In genomic region chr15:44727462-44728231, GRCh38 we compare ENCODE assay signal across 8 cellular contexts. TPM values are rescaled to one million over a fixed set of nuclear protein-coding genes. Genes with fewer than 3 reads are reported as not detected.
A peak's percentile ranks its signal among the peaks of the same experiment; 100 is the strongest.
DNase-seq lines count a peak whose midpoint lies in the region; ATAC-seq and TF ChIP-seq lines count a peak whose summit lies in the region.

No MANE protein-coding gene starts in this region.

- H3K27me3 ChIP-seq in Loucy (ENCODE audit: insufficient read depth, low read length, poor library complexity, severe bottlenecking) (no peaks in the 10 kb centered on the region), colonic mucosa (no peaks in the 10 kb centered on the region), neural progenitor cell (peaks cover 33% of the 10 kb centered on the region)

- no peak for ATAC-seq in HG03571 (IDR thresholded peaks at IDR 0.05; ENCODE audit: unreplicated experiment)
- no peak for ATAC-seq in HG02798 (IDR thresholded peaks at IDR 0.05; ENCODE audit: poor library complexity, unreplicated experiment)

- H3K36me3 Mint-ChIP-seq in CD14-positive monocyte: peaks cover 8 to 16% of the 10 kb centered on the region in 2 donors
- H3K36me3 Mint-ChIP-seq in neural progenitor cell: peaks cover 12% of the 10 kb centered on the region

- peak overlapping the region; percentile 89 for H3K4me2 ChIP-seq in Loucy (ENCODE audit: low read depth, low read length, poor library complexity, severe bottlenecking)
- no peak overlapping the region for H3K4me2 ChIP-seq in neural progenitor cell

- H3K36me3 ChIP-seq in Loucy (ENCODE audit: insufficient read depth, low read length): no peaks in the 10 kb centered on the region
- no peaks in the 10 kb centered on the region for H3K36me3 ChIP-seq in colonic mucosa
- H3K36me3 ChIP-seq in neural progenitor cell: no peaks in the 10 kb centered on the region

- H3K4me1 Mint-ChIP-seq in CD14-positive monocyte (peaks cover 66% of the 10 kb centered on the region), neural progenitor cell (peaks cover 22% of the 10 kb centered on the region)

- H3K9me2 ChIP-seq in Loucy (replicated peaks; ENCODE audit: low read depth, low read length): no peaks in the 10 kb centered on the region

- intact Hi-C loops in CD14-positive monocyte (cut with micrococcal nuclease): loop anchor here (2.0 to 10.0 kb wide), 3 partner anchors 15 to 727 kb away; partner anchors contain the start of genes B2M (in 1 of the 2) and PATL2 (in 1 of the 2)
- intact Hi-C loops in colonic mucosa (cut with DNase I): loop anchor here (1.0 kb wide), 1 partner anchor 15 kb away; no protein-coding TSS in a partner anchor

- H3F3A ChIP-seq in Loucy (ENCODE audit: low read depth) (peaks cover 6% of the 10 kb centered on the region), neural progenitor cell (ENCODE audit: low read depth) (peaks cover 18% of the 10 kb centered on the region)

- H3K9me3 Mint-ChIP-seq in CD14-positive monocyte: peaks cover 0 to 3% (median 0%) of the 10 kb centered on the region in 7 donors
- no peaks in the 10 kb centered on the region for H3K9me3 Mint-ChIP-seq in neural progenitor cell

- H3K4me3 Mint-ChIP-seq in CD14-positive monocyte (peak overlapping the region in 1 of 2 donors; percentile 39), neural progenitor cell (peak overlapping the region; percentile 58)

- H4K20me1 ChIP-seq in Loucy (ENCODE audit: insufficient read depth, low read length, poor library complexity, severe bottlenecking): no peaks in the 10 kb centered on the region
- H4K20me1 ChIP-seq in neural progenitor cell (ENCODE audit: low read depth): no peaks in the 10 kb centered on the region

- H3K4me3 ChIP-seq in Loucy (ENCODE audit: low read length, poor library complexity, severe bottlenecking) (peak overlapping the region; percentile 94), colonic mucosa (no peak overlapping the region), neural progenitor cell (no peak overlapping the region)

- H2AFZ ChIP-seq in Loucy (ENCODE audit: low read length) (no peak overlapping the region), neural progenitor cell (replicated peaks) (no peak overlapping the region)

- H3K27me3 Mint-ChIP-seq in CD14-positive monocyte (ENCODE audit: low read depth in 3 of 3) (peaks cover 0 to 7% (median 0%) of the 10 kb centered on the region in 3 donors), neural progenitor cell (ENCODE audit: insufficient read depth, low read depth) (peaks cover 4% of the 10 kb centered on the region)

- H3K4me1 ChIP-seq in Loucy (ENCODE audit: insufficient read depth, low read length, poor library complexity, severe bottlenecking) (peaks cover 65% of the 10 kb centered on the region), colonic mucosa (peaks cover 20% of the 10 kb centered on the region), neural progenitor cell (no peaks in the 10 kb centered on the region)

- no peak for DNase-seq in CD14-positive monocyte (ENCODE audit: low spot score)
- DNase-seq in colonic mucosa: no peak
- no peak for DNase-seq in neural progenitor cell (ENCODE audit: low spot score)
- DNase-seq in foreskin melanocyte: no peak
- DNase-seq in NCI-H1694 treated with DMSO at 0.1 percent for 48 hours (lab: John Stamatoyannopoulos, UW): no peak

- peak overlapping the region; percentile 96 for H3K9ac ChIP-seq in Loucy (ENCODE audit: low read depth, low read length, poor library complexity, severe bottlenecking)
- H3K9ac ChIP-seq in colonic mucosa (ENCODE audit: low read depth in 2 of 2, low read length in 2 of 2): peak overlapping the region in 1 of 2 donors; percentile 42
- H3K9ac ChIP-seq in neural progenitor cell: no peak overlapping the region

- H3K27ac Mint-ChIP-seq in CD14-positive monocyte (peak overlapping the region; percentile 99 to 100 (median 100)), neural progenitor cell (no peak overlapping the region)

- TF ChIP-seq CTCF in CD14-positive monocyte (IDR thresholded peaks at IDR 0.05): no peak
- TF ChIP-seq CTCF in Loucy (conservative IDR thresholded peaks at IDR 0.05; ENCODE audit: low read length): no peak
- no peak for TF ChIP-seq CTCF in colonic mucosa (IDR thresholded peaks at IDR 0.05)
- TF ChIP-seq CTCF in neural progenitor cell (IDR thresholded peaks at IDR 0.05): no peak

- peak overlapping the region; percentile 95 for H3K27ac ChIP-seq in colonic mucosa
- no peak overlapping the region for H3K27ac ChIP-seq in neural progenitor cell

- H3K9me3 ChIP-seq in Loucy (ENCODE audit: insufficient read depth, low read depth, low read length) (no peaks in the 10 kb centered on the region), colonic mucosa (no peaks in the 10 kb centered on the region), neural progenitor cell (ENCODE audit: low read depth) (no peaks in the 10 kb centered on the region)

- peaks cover 33% of the 10 kb centered on the region for H3K79me2 ChIP-seq in Loucy (ENCODE audit: insufficient read depth, low read length)
- no peaks in the 10 kb centered on the region for H3K79me2 ChIP-seq in neural progenitor cell (ENCODE audit: low read depth)

RNA-seq across cellular contexts. Expression of gene TRIM69, which starts 8.7 kb away (rescaled TPM):
- polyA plus RNA-seq in CD14-positive monocyte: 10 to 100 TPM; 15.8 to 18.2 TPM
- total RNA-seq in colonic mucosa (10 to 100 TPM; 17.1 to 23.3 TPM), neural progenitor cell (ENCODE audit: low replicate concordance) (0.46 and 0.51 TPM in 2 replicates)

RNA-seq across cellular contexts. Expression of gene B2M, which starts 16.3 kb away (rescaled TPM):
- over 10,000 TPM; 28,259 to 28,278 TPM for polyA plus RNA-seq in CD14-positive monocyte
- total RNA-seq in colonic mucosa (1,000 to 10,000 TPM; 1,783 to 5,339 TPM), neural progenitor cell (ENCODE audit: low replicate concordance) (73.5 and 120 TPM in 2 replicates)

RNA-seq across cellular contexts. Expression of gene PATL2, which starts 16.5 kb away (rescaled TPM):
- polyA plus RNA-seq in CD14-positive monocyte: 1 to 10 TPM; 1.8 to 1.9 TPM
- total RNA-seq in colonic mucosa (1 to 10 TPM; 1.2 to 2.6 TPM), neural progenitor cell (ENCODE audit: low replicate concordance) (0.68 TPM in 1 of 2 replicates, not detected in the other)

Comparison
In these comparisons a context has a peak if more than half of its experiments do, and no peak if none do; other contexts are left out.
1. RNA of gene TRIM69, which starts 8.7 kb away (total RNA-seq): 17.1 to 23.3 TPM in colonic mucosa; 0.46 to 0.51 TPM in neural progenitor cell; every median in the first group is over 10 times any median in the second.
2. RNA of gene B2M, which starts 16.3 kb away (total RNA-seq): 1,783 to 5,339 TPM in colonic mucosa; 73.5 to 120 TPM in neural progenitor cell; every median in the first group is over 10 times any median in the second.